Comparison of ENCODE assay signal across 21 cellular contexts in the genomic region with DNA sequence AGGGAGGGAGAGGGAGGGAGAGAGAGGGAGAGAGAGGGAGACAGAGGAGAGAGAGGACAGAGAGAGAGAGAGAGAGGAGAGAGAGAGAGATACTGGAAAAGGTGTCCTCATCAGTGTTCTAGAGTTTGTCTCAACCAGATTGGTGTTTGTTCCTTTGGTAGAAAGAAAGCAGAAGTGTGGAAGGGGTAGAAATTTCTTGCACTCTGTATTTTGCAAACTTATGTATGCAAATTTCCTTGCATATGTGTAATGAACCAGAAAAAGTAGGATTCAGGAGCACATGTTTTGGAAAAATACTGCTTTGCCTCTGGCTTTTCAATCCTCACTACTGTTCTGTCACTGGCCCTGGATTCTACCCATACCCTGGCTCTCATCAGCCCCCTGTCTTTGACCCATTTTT. TPM values are rescaled to one million over a fixed set of nuclear protein-coding genes. Genes with fewer than 3 reads are reported as not detected.
DNase-seq lines count a peak whose midpoint lies in the region; ATAC-seq, FAIRE-seq and TF ChIP-seq lines count a peak whose summit lies in the region.
"Had no signal": no experiment of that assay in that cellular context is flagged by ENCODE, and none has a peak within 500 bp of the region (broad histone marks: within the 10 kb centered on the region; RNA-seq: fewer than 3 reads in every experiment).

No MANE protein-coding gene starts in this region.

- 0 out of 2 replicates have a peak, but pooled peaks cover 6% of the 10 kb centered on the region for H3F3A ChIP-seq in DOHH2 (ENCODE audit: control insufficient read depth, insufficient read depth)

- DNase-seq in T-helper 2 cell treated with Interferon-gamma antibody and Interleukin-4, amounts not matched to agents 5 μg/mL and 100 μg/mL, for 36 hours (ENCODE audit: low spot score), result no peak
- DNase-seq in T-helper 2 cell (no peak), left kidney (ENCODE audit: low read depth, low spot score) (peak; percentile 15), GM19239 (ENCODE audit: insufficient read length, low spot score) (no peak), dermis blood vessel endothelial cell (no peak)
- DNase-seq in activated CD4-positive, alpha-beta memory T cell treated with anti-CD3 and anti-CD28 coated beads for 36 hours, result no peak
- DNase-seq: adrenal gland; H9; left lung; MG63; NCI-H2107; NCI-H748 treated with DMSO at 0.1 percent for 48 hours; stimulated activated naive CD4-positive, alpha-beta T cell; T1000; upper lobe of left lung had no signal

- H4K20me1 ChIP-seq in DOHH2 (ENCODE audit: control insufficient read depth, insufficient read depth, low read depth, low read length), result no peaks in the 10 kb centered on the region

- 0 out of 2 replicates have a peak overlapping the region, but pooled peaks have one; percentile 52 for H3K27ac ChIP-seq in DOHH2 (ENCODE audit: low read depth, low read length)
- H3K27ac ChIP-seq: A549 had no signal

- no peak for TF ChIP-seq CTCF in DOHH2 (IDR thresholded peaks at IDR 0.05; ENCODE audit: low read depth, low read length, poor library complexity, severe bottlenecking)

- no peak for FAIRE-seq in GM19239 (lab: Jason Lieb, UNC)
- FAIRE-seq: A549, endometrium, HTR-8/SVneo had no signal

- no peaks in the 10 kb centered on the region for H3K27me3 Mint-ChIP-seq in T-helper 2 cell treated with Interferon-gamma antibody and Interleukin-4, amounts not matched to agents 5 μg/mL and 100 μg/mL, for 36 hours (ENCODE audit: low read depth)
- no peaks in the 10 kb centered on the region for H3K27me3 Mint-ChIP-seq in activated CD4-positive, alpha-beta memory T cell treated with anti-CD3 and anti-CD28 coated beads for 36 hours

- peak overlapping the region; percentile 43; the same call in 1 of the 2 replicates for H3K4me3 ChIP-seq in DOHH2 (ENCODE audit: low read length)
- H3K4me3 ChIP-seq: A549, adrenal gland, MG63, smooth muscle cell, upper lobe of left lung had no signal

- no peaks in the 10 kb centered on the region for H3K27me3 ChIP-seq in DOHH2 (ENCODE audit: control insufficient read depth, low read length)
- H3K27me3 ChIP-seq: adrenal gland, left lung, MG63, upper lobe of left lung had no signal

- POLR2A ChIA-PET in activated CD4-positive, alpha-beta memory T cell treated with anti-CD3 and anti-CD28 coated beads for 36 hours (lab: Charles Lee), result interaction anchor here (1.5 to 2.0 kb wide), 2 partner anchors 27 to 30 kb away, joined by 3 to 12 read pairs; no protein-coding TSS in a partner anchor

- intact Hi-C loops in activated CD4-positive, alpha-beta memory T cell treated with anti-CD3 and anti-CD28 coated beads for 36 hours (cut with micrococcal nuclease), result loop anchor here (2.0 to 10.0 kb wide), 4 partner anchors 194 to 570 kb away; no protein-coding TSS in a partner anchor

- ATAC-seq in HG03175 (IDR thresholded peaks at IDR 0.05; ENCODE audit: unreplicated experiment), result no peak
- ATAC-seq: A549 had no signal

- H3K9me3 Mint-ChIP-seq in T-helper 2 cell treated with Interferon-gamma antibody and Interleukin-4, amounts not matched to agents 5 μg/mL and 100 μg/mL, for 36 hours, result no peaks in the 10 kb centered on the region
- no peaks in the 10 kb centered on the region for H3K9me3 Mint-ChIP-seq in activated CD4-positive, alpha-beta memory T cell treated with anti-CD3 and anti-CD28 coated beads for 36 hours
- H3K9me3 Mint-ChIP-seq: H9 had no signal

- H3K4me3 Mint-ChIP-seq in T-helper 2 cell treated with Interferon-gamma antibody and Interleukin-4, amounts not matched to agents 5 μg/mL and 100 μg/mL, for 36 hours, result peak overlapping the region; percentile 93
- H3K4me3 Mint-ChIP-seq in activated CD4-positive, alpha-beta memory T cell treated with anti-CD3 and anti-CD28 coated beads for 36 hours, result peak overlapping the region; percentile 89
- H3K4me3 Mint-ChIP-seq: H9 had no signal

- H3K9me2 ChIP-seq in DOHH2 (replicated peaks; ENCODE audit: control insufficient read depth, low read length), result no peaks in the 10 kb centered on the region

- peak overlapping the region; percentile 64 for H3K4me2 ChIP-seq in DOHH2 (ENCODE audit: low read length)
- H3K4me2 ChIP-seq: A549, smooth muscle cell had no signal

- H3K9me3 ChIP-seq in DOHH2 (ENCODE audit: control insufficient read depth, insufficient read depth, low read length), result no peaks in the 10 kb centered on the region
- H3K9me3 ChIP-seq: A549, adrenal gland, left lung, MG63, upper lobe of left lung had no signal

- no peaks in the 10 kb centered on the region for H3K36me3 ChIP-seq in DOHH2 (ENCODE audit: control insufficient read depth, low read length)
- H3K36me3 ChIP-seq: adrenal gland, left lung, MG63, upper lobe of left lung had no signal

- H3K27ac Mint-ChIP-seq in T-helper 2 cell treated with Interferon-gamma antibody and Interleukin-4, amounts not matched to agents 5 μg/mL and 100 μg/mL, for 36 hours, result peak overlapping the region; percentile 95
- H3K27ac Mint-ChIP-seq in activated CD4-positive, alpha-beta memory T cell treated with anti-CD3 and anti-CD28 coated beads for 36 hours, result peak overlapping the region; percentile 97
- H3K27ac Mint-ChIP-seq: H9 had no signal

- H3K4me1 Mint-ChIP-seq in T-helper 2 cell treated with Interferon-gamma antibody and Interleukin-4, amounts not matched to agents 5 μg/mL and 100 μg/mL, for 36 hours (ENCODE audit: low read depth), result peaks cover 69% of the 10 kb centered on the region
- H3K4me1 Mint-ChIP-seq in activated CD4-positive, alpha-beta memory T cell treated with anti-CD3 and anti-CD28 coated beads for 36 hours (ENCODE audit: low read depth), result peaks cover 57% of the 10 kb centered on the region

- CTCF ChIA-PET in activated CD4-positive, alpha-beta memory T cell treated with anti-CD3 and anti-CD28 coated beads for 36 hours (lab: Charles Lee), result interaction anchor here (1.1 to 1.3 kb wide), 2 partner anchors 22 to 30 kb away, joined by 3 read pairs; no protein-coding TSS in a partner anchor

- peaks cover 29% of the 10 kb centered on the region for H3K36me3 Mint-ChIP-seq in T-helper 2 cell treated with Interferon-gamma antibody and Interleukin-4, amounts not matched to agents 5 μg/mL and 100 μg/mL, for 36 hours (ENCODE audit: low read depth)
- peaks cover 25% of the 10 kb centered on the region for H3K36me3 Mint-ChIP-seq in activated CD4-positive, alpha-beta memory T cell treated with anti-CD3 and anti-CD28 coated beads for 36 hours

- no peaks in the 10 kb centered on the region for H3K79me2 ChIP-seq in DOHH2 (ENCODE audit: control insufficient read depth, low read length)

- H3K4me1 ChIP-seq in DOHH2 (ENCODE audit: control insufficient read depth, low read length), result peaks cover 71% of the 10 kb centered on the region

RNA-seq across cellular contexts. Expression of gene SP140, which starts 1.1 kb away (rescaled TPM):
- 100 to 1,000 TPM; 150 to 151 TPM for total RNA-seq in activated CD4-positive, alpha-beta memory T cell treated with anti-CD3 and anti-CD28 coated beads for 36 hours
- total RNA-seq in dermis blood vessel endothelial cell, result 0.09 TPM in 1 of 2 replicates, not detected in the other

RNA-seq across cellular contexts. Expression of gene SP110, which starts 4.7 kb away (rescaled TPM):
- 10 to 100 TPM; 91.5 to 94.1 TPM for total RNA-seq in activated CD4-positive, alpha-beta memory T cell treated with anti-CD3 and anti-CD28 coated beads for 36 hours
- total RNA-seq in dermis blood vessel endothelial cell, result 5.3 and 7.4 TPM in 2 replicates

Comparison
In these comparisons a context has a peak if more than half of its experiments do, and no peak if none do; other contexts are left out.
1. RNA of gene SP140, which starts 1.1 kb away (total RNA-seq): 150 to 151 TPM in activated CD4-positive, alpha-beta memory T cell treated with anti-CD3 and anti-CD28 coated beads for 36 hours; 0.09 TPM in dermis blood vessel endothelial cell; every median in the first group is over 100 times any median in the second.
2. RNA of gene SP110, which starts 4.7 kb away (total RNA-seq): 91.5 to 94.1 TPM in activated CD4-positive, alpha-beta memory T cell treated with anti-CD3 and anti-CD28 coated beads for 36 hours; 5.3 to 7.4 TPM in dermis blood vessel endothelial cell; every median in the first group is over 10 times any median in the second.